In the genomic region with DNA sequence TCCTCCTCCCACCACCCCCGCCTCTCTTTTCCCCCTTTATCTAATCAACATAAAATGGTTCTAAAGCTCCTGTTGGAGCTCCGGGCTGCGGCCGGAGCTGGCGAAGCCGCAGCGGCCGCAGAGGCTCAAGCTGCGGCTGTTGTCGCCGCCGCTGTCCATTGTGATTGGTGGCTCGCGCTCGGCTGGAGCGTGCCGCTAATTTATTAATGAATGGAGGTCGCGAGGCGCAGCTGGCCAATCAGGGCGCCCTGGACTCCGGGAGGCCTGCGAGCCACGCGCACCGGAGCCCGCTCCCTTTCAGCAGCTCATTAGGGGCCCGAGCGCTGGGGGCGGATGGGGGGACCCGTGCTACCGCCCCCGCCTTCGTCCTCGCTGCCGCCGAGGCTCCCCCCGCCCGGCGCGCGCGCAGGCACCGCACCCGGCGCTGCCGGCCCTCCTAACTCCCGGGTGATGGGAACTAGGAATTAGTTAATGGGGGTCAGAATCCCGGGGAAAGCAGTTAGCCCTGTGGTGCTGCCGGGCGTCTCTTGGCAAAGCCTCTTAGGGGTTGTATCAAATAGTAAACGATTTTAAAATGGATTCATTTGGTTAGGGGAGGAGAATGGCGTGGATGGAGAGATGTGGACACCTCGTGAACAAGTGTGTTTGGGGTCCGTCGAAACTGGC, we compare ENCODE assay signal across 8 cellular contexts. TPM values are rescaled to one million over a fixed set of nuclear protein-coding genes. Genes with fewer than 3 reads are reported as not detected.
DNase-seq lines count a peak whose midpoint lies in the region; ATAC-seq and TF ChIP-seq lines count a peak whose summit lies in the region.

No MANE protein-coding gene starts in this region.

- no peaks in the 10 kb centered on the region for H3K36me3 ChIP-seq in upper lobe of left lung

- peaks cover 24 to 49% (median 40%) of the 10 kb centered on the region in 4 donors for H3K4me1 ChIP-seq in upper lobe of left lung

- peak overlapping the region; percentile 92 for H3K4me3 Mint-ChIP-seq in activated B cell treated with CpG ODN at 0.5 μM for 24 hours
- peak overlapping the region; percentile 54 to 84 (median 63) for H3K4me3 Mint-ChIP-seq in immature natural killer cell

- CTCF ChIA-PET in activated B cell treated with CpG ODN at 0.5 μM for 24 hours (lab: Charles Lee), result interaction anchor here (0.8 kb wide), 1 partner anchor 189 kb away, joined by 3 read pairs; no protein-coding TSS in a partner anchor

- peaks cover 2% of the 10 kb centered on the region for H3K36me3 Mint-ChIP-seq in activated B cell treated with CpG ODN at 0.5 μM for 24 hours (ENCODE audit: low read depth)
- H3K36me3 Mint-ChIP-seq in immature natural killer cell, result no peaks in the 10 kb centered on the region

- 2 to 4% methylated on average over 24 to 52 of the region's 56 CpGs for WGBS in upper lobe of left lung, 2 donors

- H3K4me1 Mint-ChIP-seq in activated B cell treated with CpG ODN at 0.5 μM for 24 hours (peaks cover 50% of the 10 kb centered on the region), immature natural killer cell (peaks cover 32 to 60% of the 10 kb centered on the region in 2 donors)

- H3K9me3 ChIP-seq in upper lobe of left lung, result peaks cover 0 to 5% (median 0%) of the 10 kb centered on the region in 4 donors

- no peak overlapping the region for H3K27ac Mint-ChIP-seq in activated B cell treated with CpG ODN at 0.5 μM for 24 hours
- H3K27ac Mint-ChIP-seq in immature natural killer cell, result no peak overlapping the region

- ATAC-seq in GM21390 (IDR thresholded peaks at IDR 0.05; ENCODE audit: unreplicated experiment) (peak; percentile 27), activated B cell treated with CpG ODN at 0.5 μM for 24 hours (ENCODE audit: low read depth) (peak; percentile 15), upper lobe of left lung (ENCODE audit: low FRiP score in 2 of 2) (no peak)

- H3K27me3 Mint-ChIP-seq in activated B cell treated with CpG ODN at 0.5 μM for 24 hours (peaks cover 84% of the 10 kb centered on the region), immature natural killer cell (ENCODE audit: low read depth in 3 of 3) (peaks cover 43 to 51% (median 45%) of the 10 kb centered on the region in 3 donors)

- POLR2A ChIA-PET in activated B cell treated with CpG ODN at 0.5 μM for 24 hours (lab: Charles Lee), result interaction anchor here (0.6 kb wide), 1 partner anchor 248 kb away, joined by 3 read pairs; no protein-coding TSS in a partner anchor

- DNase-seq in GM10266 (ENCODE audit: extremely low spot score) (peak; percentile 83), activated B cell treated with CpG ODN at 0.5 μM for 24 hours (peak; percentile 19), immature natural killer cell (no peak), upper lobe of left lung (peak in 1 of 2 donors; percentile 85), NCI-H187 treated with DMSO at 0.1 percent for 48 hours (lab: John Stamatoyannopoulos, UW) (no peak)
- no peak for DNase-seq in activated naive CD4-positive, alpha-beta T cell treated with Interleukin-2 at 50 U/mL for 16 hours

- intact Hi-C loops in activated B cell treated with CpG ODN at 0.5 μM for 24 hours (cut with micrococcal nuclease), result loop anchor here (2.0 to 5.0 kb wide), 2 partner anchors 286 to 1889 kb away; a partner anchor contains a TSS

- no peak for TF ChIP-seq EP300 in Ishikawa (IDR thresholded peaks at IDR 0.05; ENCODE audit: borderline replicate concordance)
- no peak for TF ChIP-seq EP300 in upper lobe of left lung (IDR thresholded peaks at IDR 0.05)

- no peak for TF ChIP-seq RAD21 in Ishikawa (IDR thresholded peaks at IDR 0.05; ENCODE audit: low read depth)

- peaks cover 5% of the 10 kb centered on the region for H3K9me3 Mint-ChIP-seq in activated B cell treated with CpG ODN at 0.5 μM for 24 hours
- peaks cover 0 to 11% (median 2%) of the 10 kb centered on the region in 6 donors for H3K9me3 Mint-ChIP-seq in immature natural killer cell

- peak overlapping the region in 3 of 4 donors; percentile 38 to 58 (median 54) for H3K4me3 ChIP-seq in upper lobe of left lung

- no peak for TF ChIP-seq POLR2A in upper lobe of left lung (IDR thresholded peaks at IDR 0.05)

- TF ChIP-seq CTCF in GM10266 (IDR thresholded peaks at IDR 0.05; ENCODE audit: control insufficient read depth, insufficient read depth, low read depth, missing control alignments), result no peak
- TF ChIP-seq CTCF in activated B cell treated with CpG ODN at 0.5 μM for 24 hours (IDR thresholded peaks at IDR 0.05), result no peak
- TF ChIP-seq CTCF in upper lobe of left lung (IDR thresholded peaks at IDR 0.05), result no peak

- H3K27ac ChIP-seq in upper lobe of left lung, result no peak overlapping the region

- peaks cover 5 to 84% (median 56%) of the 10 kb centered on the region in 4 donors for H3K27me3 ChIP-seq in upper lobe of left lung

TF ChIP-seq in Ishikawa, 13 proteins besides CTCF, POLR2A, EP300 and RAD21:
- no peak for TF ChIP-seq TAF1 (IDR thresholded peaks at IDR 0.05; ENCODE audit: low read depth)
- TF ChIP-seq CEBPB (IDR thresholded peaks at IDR 0.05), result no peak
- TF ChIP-seq NFIC (IDR thresholded peaks at IDR 0.05), result peak; percentile 27
- TF ChIP-seq FOXM1 (IDR thresholded peaks at IDR 0.05; ENCODE audit: borderline replicate concordance, low read depth), result no peak
- TF ChIP-seq, protein P1, sequence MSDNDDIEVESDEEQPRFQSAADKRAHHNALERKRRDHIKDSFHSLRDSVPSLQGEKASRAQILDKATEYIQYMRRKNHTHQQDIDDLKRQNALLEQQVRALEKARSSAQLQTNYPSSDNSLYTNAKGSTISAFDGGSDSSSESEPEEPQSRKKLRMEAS (IDR thresholded peaks at IDR 0.05), result peak; percentile 57; the same call in 1 of the 2 replicates
- TF ChIP-seq, protein P2, sequence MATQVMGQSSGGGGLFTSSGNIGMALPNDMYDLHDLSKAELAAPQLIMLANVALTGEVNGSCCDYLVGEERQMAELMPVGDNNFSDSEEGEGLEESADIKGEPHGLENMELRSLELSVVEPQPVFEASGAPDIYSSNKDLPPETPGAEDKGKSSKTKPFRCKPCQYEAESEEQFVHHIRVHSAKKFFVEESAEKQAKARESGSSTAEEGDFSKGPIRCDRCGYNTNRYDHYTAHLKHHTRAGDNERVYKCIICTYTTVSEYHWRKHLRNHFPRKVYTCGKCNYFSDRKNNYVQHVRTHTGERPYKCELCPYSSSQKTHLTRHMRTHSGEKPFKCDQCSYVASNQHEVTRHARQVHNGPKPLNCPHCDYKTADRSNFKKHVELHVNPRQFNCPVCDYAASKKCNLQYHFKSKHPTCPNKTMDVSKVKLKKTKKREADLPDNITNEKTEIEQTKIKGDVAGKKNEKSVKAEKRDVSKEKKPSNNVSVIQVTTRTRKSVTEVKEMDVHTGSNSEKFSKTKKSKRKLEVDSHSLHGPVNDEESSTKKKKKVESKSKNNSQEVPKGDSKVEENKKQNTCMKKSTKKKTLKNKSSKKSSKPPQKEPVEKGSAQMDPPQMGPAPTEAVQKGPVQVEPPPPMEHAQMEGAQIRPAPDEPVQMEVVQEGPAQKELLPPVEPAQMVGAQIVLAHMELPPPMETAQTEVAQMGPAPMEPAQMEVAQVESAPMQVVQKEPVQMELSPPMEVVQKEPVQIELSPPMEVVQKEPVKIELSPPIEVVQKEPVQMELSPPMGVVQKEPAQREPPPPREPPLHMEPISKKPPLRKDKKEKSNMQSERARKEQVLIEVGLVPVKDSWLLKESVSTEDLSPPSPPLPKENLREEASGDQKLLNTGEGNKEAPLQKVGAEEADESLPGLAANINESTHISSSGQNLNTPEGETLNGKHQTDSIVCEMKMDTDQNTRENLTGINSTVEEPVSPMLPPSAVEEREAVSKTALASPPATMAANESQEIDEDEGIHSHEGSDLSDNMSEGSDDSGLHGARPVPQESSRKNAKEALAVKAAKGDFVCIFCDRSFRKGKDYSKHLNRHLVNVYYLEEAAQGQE (IDR thresholded peaks at IDR 0.05; ENCODE audit: low read depth), result peak; percentile 37
- no peak for TF ChIP-seq TEAD4 (IDR thresholded peaks at IDR 0.05)
- TF ChIP-seq TCF12 (IDR thresholded peaks at IDR 0.05; ENCODE audit: low read depth), result peak; percentile 60; the same call in 1 of the 2 replicates
- TF ChIP-seq EGR1 (IDR thresholded peaks at IDR 0.05), result peak; percentile 47; the same call in 1 of the 2 replicates

RNA-seq across cellular contexts. Expression of a gene that starts 0.6 kb away (rescaled TPM):
- total RNA-seq in activated B cell treated with CpG ODN at 0.5 μM for 24 hours (not detected in 2 replicates), upper lobe of left lung (not detected)
- not detected for polyA plus RNA-seq in immature natural killer cell

Comparison
In these comparisons a context has a peak if more than half of its experiments do, and no peak if none do; other contexts are left out.
1. DNase-seq: peak in GM10266 (single experiment) and activated B cell treated with CpG ODN at 0.5 μM for 24 hours (single experiment); none in immature natural killer cell (0 of 3), NCI-H187 treated with DMSO at 0.1 percent for 48 hours (single experiment) and activated naive CD4-positive, alpha-beta T cell treated with Interleukin-2 at 50 U/mL for 16 hours (single experiment).
2. ATAC-seq: peak in GM21390 (single experiment) and activated B cell treated with CpG ODN at 0.5 μM for 24 hours (single experiment); none in upper lobe of left lung (0 of 2).